In the genomic region with DNA sequence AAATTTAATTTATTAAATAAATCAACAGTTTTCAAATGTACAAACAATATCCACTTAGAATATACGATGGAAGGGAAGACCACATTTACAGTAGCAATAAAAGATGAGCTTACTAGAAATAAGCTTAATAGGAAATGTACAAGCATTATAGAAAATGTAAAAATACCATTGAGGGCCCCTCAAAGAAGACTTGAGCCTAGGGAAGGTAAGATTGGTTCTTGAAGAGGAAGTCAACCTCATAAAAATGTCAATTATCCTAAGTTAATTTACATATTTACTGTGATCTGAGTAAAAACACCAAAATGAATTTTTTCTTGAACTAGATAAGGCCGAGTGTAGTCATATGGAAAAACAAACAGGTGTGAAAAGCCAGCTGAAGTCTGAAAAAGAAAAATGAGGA, we compare ENCODE assay signal across 2 cellular contexts.
TF ChIP-seq lines count a peak whose summit lies in the region.

No MANE protein-coding gene starts in this region.

TF ChIP-seq in HEK293, 187 proteins besides CTCF, POLR2A, EP300 and RAD21 (continued from another document):
- TF ChIP-seq KLF10 (tag by site-specific recombination; IDR thresholded peaks at IDR 0.05): 0 out of 2 replicates have a peak, but pooled peaks have one; percentile 13

TF ChIP-seq in K562, 482 proteins besides CTCF, POLR2A, EP300 and RAD21 (continued from another document):
- TF ChIP-seq, protein P1, sequence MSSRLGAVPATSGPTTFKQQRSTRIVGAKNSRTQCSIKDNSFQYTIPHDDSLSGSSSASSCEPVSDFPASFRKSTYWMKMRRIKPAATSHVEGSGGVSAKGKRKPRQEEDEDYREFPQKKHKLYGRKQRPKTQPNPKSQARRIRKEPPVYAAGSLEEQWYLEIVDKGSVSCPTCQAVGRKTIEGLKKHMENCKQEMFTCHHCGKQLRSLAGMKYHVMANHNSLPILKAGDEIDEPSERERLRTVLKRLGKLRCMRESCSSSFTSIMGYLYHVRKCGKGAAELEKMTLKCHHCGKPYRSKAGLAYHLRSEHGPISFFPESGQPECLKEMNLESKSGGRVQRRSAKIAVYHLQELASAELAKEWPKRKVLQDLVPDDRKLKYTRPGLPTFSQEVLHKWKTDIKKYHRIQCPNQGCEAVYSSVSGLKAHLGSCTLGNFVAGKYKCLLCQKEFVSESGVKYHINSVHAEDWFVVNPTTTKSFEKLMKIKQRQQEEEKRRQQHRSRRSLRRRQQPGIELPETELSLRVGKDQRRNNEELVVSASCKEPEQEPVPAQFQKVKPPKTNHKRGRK (tag; IDR thresholded peaks at IDR 0.05): 0 out of 2 replicates have a peak, but pooled peaks have one; percentile 33
